Comparison of ENCODE assay signal across 8 cellular contexts in the genomic region with DNA sequence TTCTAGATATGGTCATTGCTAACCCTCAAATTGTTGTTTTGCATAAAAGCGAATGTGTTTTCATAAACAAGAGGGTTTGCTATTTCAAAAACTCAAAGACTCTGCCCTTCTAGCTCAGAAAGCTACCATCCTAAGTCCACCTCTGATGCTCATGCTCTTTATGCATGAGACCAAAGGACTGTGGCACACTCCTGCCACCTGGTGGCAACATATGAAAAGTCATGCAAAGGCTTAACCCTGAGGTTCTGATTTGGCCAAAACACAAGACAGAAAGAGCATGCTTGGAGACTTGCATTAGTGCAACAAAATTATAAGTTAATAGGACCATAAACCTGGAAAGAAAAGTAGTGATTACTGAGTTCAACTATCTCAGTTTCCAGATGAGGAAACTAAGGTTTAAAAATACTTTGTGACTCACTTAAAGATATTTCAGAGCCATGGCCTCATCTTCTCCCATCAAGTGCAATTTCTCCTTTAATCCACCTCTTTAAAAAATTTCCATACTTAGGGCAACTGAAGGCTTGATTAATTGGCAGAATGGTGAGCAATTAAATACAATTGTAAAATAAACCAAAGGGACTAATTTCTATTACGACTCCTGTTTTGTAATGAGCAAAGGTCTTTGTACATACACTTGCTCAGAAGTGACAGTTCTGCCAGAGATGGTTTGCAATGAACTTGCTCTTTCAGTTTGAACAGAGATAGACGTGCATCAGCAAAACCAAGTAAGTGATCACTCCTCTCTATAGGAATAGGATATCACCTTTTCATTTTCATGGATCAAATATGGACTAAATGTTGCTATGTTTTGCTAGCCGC.
DNase-seq lines count a peak whose midpoint lies in the region; ATAC-seq, FAIRE-seq and TF ChIP-seq lines count a peak whose summit lies in the region.

No MANE protein-coding gene starts in this region.

- H3K9me3 ChIP-seq in GM12878 (replicated peaks; ENCODE audit: control insufficient read depth, insufficient read depth, low read length) (no peaks in the 10 kb centered on the region), spleen (no peaks in the 10 kb centered on the region)

- CTCF ChIA-PET in GM12878 (lab: Yijun Ruan, JAX) = interaction anchor here (0.6 to 7.5 kb wide), 35 partner anchors 11 to 1331 kb away, joined by 3 to 100 read pairs (median 4); no protein-coding TSS in a partner anchor

- H3K9me3 Mint-ChIP-seq in T-helper 2 cell treated with Interferon-gamma antibody and Interleukin-4, amounts not matched to agents 5 μg/mL and 100 μg/mL, for 36 hours = no peaks in the 10 kb centered on the region

- peak; percentile 93 for FAIRE-seq in GM12878 (lab: Jason Lieb, UNC)

- ATAC-seq in GM18499 (IDR thresholded peaks at IDR 0.05; ENCODE audit: insufficient read depth, unreplicated experiment) (peak; percentile 42), HG02885 (IDR thresholded peaks at IDR 0.05; ENCODE audit: poor library complexity, unreplicated experiment) (peak; percentile 58), GM12878 (peak; percentile 75)

- TF ChIP-seq RAD21 in GM12878 (IDR thresholded peaks at IDR 0.05; ENCODE audit: insufficient read depth, low read depth, low read length) = peak; percentile 92

- POLR2A ChIA-PET in GM12878 (lab: Charles Lee) = interaction anchor here (1.1 to 5.9 kb wide), 3 partner anchors 41 to 88 kb away, joined by 6 to 47 read pairs (median 10); no protein-coding TSS in a partner anchor

- TF ChIP-seq CTCF in GM12878 (IDR thresholded peaks at IDR 0.05 in 2 of 3, conservative IDR thresholded peaks at IDR 0.05 in 1 of 3; ENCODE audit: control insufficient read depth in 2 of 3, extremely low read depth in 1 of 3, insufficient read depth in 1 of 3, low read depth in 3 of 3, low read length in 3 of 3) (peak; percentile 83 to 94 (median 94); a peak in 5 of 6 replicates), spleen (IDR thresholded peaks at IDR 0.05 in 8 of 11, conservative IDR thresholded peaks at IDR 0.05 in 3 of 11) (peak; percentile 66 to 90 (median 79))

- peaks cover 18% of the 10 kb centered on the region for H3K4me1 ChIP-seq in GM12878 (ENCODE audit: control insufficient read depth, insufficient read depth, low read length)
- no peaks in the 10 kb centered on the region for H3K4me1 ChIP-seq in spleen

- H3K27me3 ChIP-seq in GM12878 (replicated peaks in 1 of 2; ENCODE audit: control insufficient read depth in 2 of 2, insufficient read depth in 2 of 2, low read length in 1 of 2) (no peaks in the 10 kb centered on the region), spleen (replicated peaks in 1 of 7) (no peaks in the 10 kb centered on the region)

- no peak overlapping the region for H3K4me2 ChIP-seq in GM12878 (ENCODE audit: control insufficient read depth, insufficient read depth)

- RAD21 ChIA-PET in GM12878 (lab: Charles Lee; ENCODE audit: unreplicated experiment) = interaction anchor here (0.6 to 7.2 kb wide), 30 partner anchors 10 to 1590 kb away, joined by 3 to 115 read pairs (median 4); partner anchors contain the start of gene RAD23B

- intact Hi-C loops in GM12878 (cut with micrococcal nuclease; ENCODE audit: unreplicated experiment) (loop anchor here (1.0 to 10.0 kb wide), 7 partner anchors 110 to 1330 kb away; partner anchors contain the start of gene RAD23B), spleen (cut with DNase I; ENCODE audit: low total_unique reads) (no loop called here)

- no peak overlapping the region for H3K27ac ChIP-seq in GM12878 (ENCODE audit: control insufficient read depth, insufficient read depth)
- H3K27ac ChIP-seq in spleen = no peak overlapping the region

- H3K9ac ChIP-seq in GM12878 (ENCODE audit: control insufficient read depth, insufficient read depth, low read length) = no peak overlapping the region

- BruUV-seq in GM12878 (replicated peaks; lab: Mats Ljungman, UMichigan) = no TSS peak

- in situ Hi-C loops in GM12878 (cut with MboI) = loop anchor here (10.0 kb wide), 1 partner anchor 1328 kb away; no protein-coding TSS in a partner anchor

- peak overlapping the region; percentile 50 for H3K27ac Mint-ChIP-seq in T-helper 2 cell treated with Interferon-gamma antibody and Interleukin-4, amounts not matched to agents 5 μg/mL and 100 μg/mL, for 36 hours

- H3K4me3 Mint-ChIP-seq in T-helper 2 cell treated with Interferon-gamma antibody and Interleukin-4, amounts not matched to agents 5 μg/mL and 100 μg/mL, for 36 hours = peak overlapping the region; percentile 10

- no peak overlapping the region for H2AFZ ChIP-seq in GM12878 (ENCODE audit: control insufficient read depth, low read depth, low read length)

- H3K36me3 ChIP-seq in GM12878 (ENCODE audit: control insufficient read depth in 2 of 2, insufficient read depth in 2 of 2, low read length in 1 of 2) = no peaks in the 10 kb centered on the region
- no peaks in the 10 kb centered on the region for H3K36me3 ChIP-seq in spleen

- TF ChIP-seq EP300 in GM12878 (IDR thresholded peaks at IDR 0.05; ENCODE audit: borderline replicate concordance in 1 of 2, control insufficient read depth in 1 of 2, low read depth in 2 of 2, low read length in 2 of 2) = no peak

- SMC1A ChIA-PET in GM12878 (lab: Charles Lee; ENCODE audit: uncharacterized antibody, unreplicated experiment) = interaction anchor here (0.6 to 10.0 kb wide), 48 partner anchors 10 to 1331 kb away, joined by 3 to 119 read pairs (median 4); no protein-coding TSS in a partner anchor

- TF ChIP-seq POLR2A in GM12878 (IDR thresholded peaks at IDR 0.05; ENCODE audit: low read depth, low read length) (no peak), spleen (IDR thresholded peaks at IDR 0.05) (no peak)

- no peaks in the 10 kb centered on the region for H3K79me2 ChIP-seq in GM12878 (ENCODE audit: control insufficient read depth, insufficient read depth, low read length)

- H4K20me1 ChIP-seq in GM12878 (ENCODE audit: control insufficient read depth, insufficient read depth) = no peaks in the 10 kb centered on the region

- peaks cover 17% of the 10 kb centered on the region for H3K4me1 Mint-ChIP-seq in T-helper 2 cell treated with Interferon-gamma antibody and Interleukin-4, amounts not matched to agents 5 μg/mL and 100 μg/mL, for 36 hours (ENCODE audit: low read depth)

- WGBS in GM12878 (ENCODE audit: insufficient coverage, insufficient replicate concordance, low lambda C conversion rate, missing lambda C conversion rate) = 0% methylated on average over 4 of the region's 4 CpGs
- WGBS in spleen, 5 donors = 53 to 62% (median 58%) methylated on average over 4 of the region's 4 CpGs

- H3K27me3 Mint-ChIP-seq in T-helper 2 cell treated with Interferon-gamma antibody and Interleukin-4, amounts not matched to agents 5 μg/mL and 100 μg/mL, for 36 hours (ENCODE audit: low read depth) = no peaks in the 10 kb centered on the region

- H3K36me3 Mint-ChIP-seq in T-helper 2 cell treated with Interferon-gamma antibody and Interleukin-4, amounts not matched to agents 5 μg/mL and 100 μg/mL, for 36 hours (ENCODE audit: low read depth) = no peaks in the 10 kb centered on the region

- DNase-seq in A172 (ENCODE audit: low spot score) = peak; percentile 62
- peak; percentile 51 for DNase-seq in NCI-H1436 treated with DMSO at 0.1 percent for 48 hours (lab: John Stamatoyannopoulos, UW)
- peak; percentile 45 for DNase-seq in T-helper 2 cell treated with Interferon-gamma antibody and Interleukin-4, amounts not matched to agents 5 μg/mL and 100 μg/mL, for 36 hours (ENCODE audit: low spot score)
- peak; percentile 67 for DNase-seq in GM12878 (ENCODE audit: low read depth, low spot score)
- DNase-seq in iPS DF 4.7 (ENCODE audit: extremely low read depth, low spot score) = peak; percentile 72
- peak; percentile 78 for DNase-seq in spleen

- peak overlapping the region; percentile 39; the same call in 1 of the 2 replicates for H3K4me3 ChIP-seq in GM12878
- H3K4me3 ChIP-seq in spleen = no peak overlapping the region

TF ChIP-seq in GM12878, 131 proteins besides CTCF, POLR2A, EP300 and RAD21 (continues in another document):
- TF ChIP-seq SRF (IDR thresholded peaks at IDR 0.05; ENCODE audit: low read depth in 2 of 2, low read length in 2 of 2) = no peak
- no peak; the same call in 1 of the 2 replicates for TF ChIP-seq STAT1 (conservative IDR thresholded peaks at IDR 0.05)
- TF ChIP-seq RFX5 (IDR thresholded peaks at IDR 0.05; ENCODE audit: low read depth, low read length) = no peak
- no peak for TF ChIP-seq SIX5 (IDR thresholded peaks at IDR 0.05; ENCODE audit: low read depth, low read length, severe bottlenecking)
- TF ChIP-seq IRF4 (IDR thresholded peaks at IDR 0.05; ENCODE audit: low read depth, low read length) = peak; percentile 10; the same call in 1 of the 2 replicates
- no peak for TF ChIP-seq NBN (IDR thresholded peaks at IDR 0.05)
- TF ChIP-seq CHD4 (IDR thresholded peaks at IDR 0.05) = no peak
- TF ChIP-seq CREB1 (IDR thresholded peaks at IDR 0.05; ENCODE audit: low read depth) = no peak
- no peak for TF ChIP-seq ZNF24 (IDR thresholded peaks at IDR 0.05)
- TF ChIP-seq, protein P1, sequence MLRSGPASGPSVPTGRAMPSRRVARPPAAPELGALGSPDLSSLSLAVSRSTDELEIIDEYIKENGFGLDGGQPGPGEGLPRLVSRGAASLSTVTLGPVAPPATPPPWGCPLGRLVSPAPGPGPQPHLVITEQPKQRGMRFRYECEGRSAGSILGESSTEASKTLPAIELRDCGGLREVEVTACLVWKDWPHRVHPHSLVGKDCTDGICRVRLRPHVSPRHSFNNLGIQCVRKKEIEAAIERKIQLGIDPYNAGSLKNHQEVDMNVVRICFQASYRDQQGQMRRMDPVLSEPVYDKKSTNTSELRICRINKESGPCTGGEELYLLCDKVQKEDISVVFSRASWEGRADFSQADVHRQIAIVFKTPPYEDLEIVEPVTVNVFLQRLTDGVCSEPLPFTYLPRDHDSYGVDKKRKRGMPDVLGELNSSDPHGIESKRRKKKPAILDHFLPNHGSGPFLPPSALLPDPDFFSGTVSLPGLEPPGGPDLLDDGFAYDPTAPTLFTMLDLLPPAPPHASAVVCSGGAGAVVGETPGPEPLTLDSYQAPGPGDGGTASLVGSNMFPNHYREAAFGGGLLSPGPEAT (IDR thresholded peaks at IDR 0.05; ENCODE audit: low read depth) = 0 out of 2 replicates have a peak, but pooled peaks have one; percentile 29
- TF ChIP-seq POU2F2 (IDR thresholded peaks at IDR 0.05; ENCODE audit: borderline replicate concordance, low read depth, low read length) = peak; percentile 91; the same call in 2 of the 3 replicates
- TF ChIP-seq POLR2AphosphoS2 (IDR thresholded peaks at IDR 0.05; ENCODE audit: low read depth, low read length) = no peak
- TF ChIP-seq SMC3 (IDR thresholded peaks at IDR 0.05; ENCODE audit: borderline replicate concordance, low read length) = peak; percentile 94
- TF ChIP-seq MTA2 (IDR thresholded peaks at IDR 0.05; ENCODE audit: low read depth) = no peak; the same call in 1 of the 2 replicates
- no peak for TF ChIP-seq ZNF274 (IDR thresholded peaks at IDR 0.05; ENCODE audit: insufficient read depth, insufficient read length)
